In genomic region chr12:29229937-29230336, GRCh38 we compare ENCODE assay signal across 18 cellular contexts.
A peak's percentile ranks its signal among the peaks of the same experiment; 100 is the strongest.
DNase-seq lines count a peak whose midpoint lies in the region; ATAC-seq and TF ChIP-seq lines count a peak whose summit lies in the region.
"Had no signal": no experiment of that assay in that cellular context is flagged by ENCODE, and none has a peak within 500 bp of the region (broad histone marks: within the 10 kb centered on the region; RNA-seq: fewer than 3 reads in every experiment).

No MANE protein-coding gene starts in this region.

- no peak for TF ChIP-seq RAD21 in SK-N-SH (IDR thresholded peaks at IDR 0.05; ENCODE audit: low read length)

- intact Hi-C loops in transverse colon (cut with DNase I; ENCODE audit: low total_unique reads), result no loop called here

- no peak for ATAC-seq in SK-N-SH treated with all-trans-retinoic acid at 6 μM for 48 hours
- ATAC-seq in stimulated activated effector memory CD8-positive, alpha-beta T cell treated with anti-CD3 and anti-CD28 coated beads, Interleukin-12 subunit alpha, Interleukin-12 subunit beta, amount 100 ng/mL, for 72 hours, result peak; percentile 19
- ATAC-seq: CD8-positive, alpha-beta T cell; K562 had no signal

- no peaks in the 10 kb centered on the region for H3K36me3 Mint-ChIP-seq in endodermal cell (ENCODE audit: low read depth)
- no peaks in the 10 kb centered on the region for H3K36me3 Mint-ChIP-seq in stimulated activated effector memory CD8-positive, alpha-beta T cell treated with anti-CD3 and anti-CD28 coated beads, Interleukin-12 subunit alpha, Interleukin-12 subunit beta, amount 100 ng/mL, for 72 hours
- H3K36me3 Mint-ChIP-seq: CD8-positive, alpha-beta T cell had no signal

- no peak for TF ChIP-seq EP300 in SK-N-SH (IDR thresholded peaks at IDR 0.05; ENCODE audit: borderline replicate concordance in 1 of 2, low read depth in 1 of 2, low read length in 1 of 2)
- TF ChIP-seq EP300 in transverse colon (IDR thresholded peaks at IDR 0.05; ENCODE audit: low read depth), result no peak

- no peak overlapping the region for H2AFZ ChIP-seq in SK-N-SH (ENCODE audit: low read depth)

- H3K4me1 ChIP-seq in SK-N-SH (ENCODE audit: control insufficient read depth in 1 of 2, insufficient read depth in 2 of 2, low read depth in 1 of 2, low read length in 1 of 2) (peaks cover 0 to under 1% of the 10 kb centered on the region in 2 experiments; a peak in 3 of 4 replicates), HUES48 (ENCODE audit: control insufficient read depth, insufficient read depth, low read length) (peaks cover 44% of the 10 kb centered on the region), endodermal cell (ENCODE audit: control insufficient read depth, insufficient read depth, low read length) (peaks cover 9% of the 10 kb centered on the region), transverse colon (peaks cover 0 to 12% (median 4%) of the 10 kb centered on the region in 4 donors)

- H3K9me3 ChIP-seq in SK-N-SH (no peaks in the 10 kb centered on the region), HUES48 (ENCODE audit: control insufficient read depth, insufficient read depth, low read length) (no peaks in the 10 kb centered on the region), endodermal cell (ENCODE audit: control insufficient read depth, low read length) (peaks cover 9% of the 10 kb centered on the region), transverse colon (no peaks in the 10 kb centered on the region)

- in situ Hi-C loops in transverse colon (cut with MboI; ENCODE audit: low pct_ligation_motif_present in 1 of 4, low pct_unique_long_range_greater_than_20kb in 1 of 4, low sequenced_read_pairs in 3 of 4), result no loop called here

- H3K4me3 ChIP-seq in SK-N-SH (ENCODE audit: low read depth in 2 of 2, low read length in 1 of 2) (no peak overlapping the region), HUES48 (ENCODE audit: low read depth, low read length) (no peak overlapping the region), endodermal cell (ENCODE audit: low read length) (peak overlapping the region; percentile 33), transverse colon (no peak overlapping the region)
- H3K4me3 ChIP-seq: BLaER1 treated with 17β-estradiol and CSF1 and Interleukin-3, amounts not matched to agents 10 nM and 100 nM; K562 had no signal

- peaks cover 37% of the 10 kb centered on the region for H3K4me1 Mint-ChIP-seq in endodermal cell
- no peaks in the 10 kb centered on the region for H3K4me1 Mint-ChIP-seq in stimulated activated effector memory CD8-positive, alpha-beta T cell treated with anti-CD3 and anti-CD28 coated beads, Interleukin-12 subunit alpha, Interleukin-12 subunit beta, amount 100 ng/mL, for 72 hours
- H3K4me1 Mint-ChIP-seq: B cell had no signal

- no peaks in the 10 kb centered on the region for H3K79me2 ChIP-seq in SK-N-SH (ENCODE audit: insufficient read depth)

- DNase-seq in SK-N-SH, result no peak
- DNase-seq in endodermal cell, result no peak
- no peak for DNase-seq in stimulated activated effector memory CD8-positive, alpha-beta T cell treated with anti-CD3 and anti-CD28 coated beads, Interleukin-12 subunit alpha, Interleukin-12 subunit beta, amount 100 ng/mL, for 72 hours (ENCODE audit: low spot score in 2 of 2)
- no peak for DNase-seq in T-helper 2 cell
- DNase-seq in transverse colon, result no peak
- DNase-seq: CD8-positive, alpha-beta T cell; COR-L47; DMS 273 treated with DMSO at 0.1 percent for 48 hours; DMS79; GDM1; GOT3; HCEC 1CT; IMR-90 had no signal

- H3K9ac ChIP-seq in SK-N-SH, result no peak overlapping the region
- no peak overlapping the region for H3K9ac ChIP-seq in HUES48 (ENCODE audit: low read depth, low read length)
- H3K9ac ChIP-seq in endodermal cell (ENCODE audit: extremely low read depth, low read length, poor library complexity, severe bottlenecking), result no peak overlapping the region
- H3K9ac ChIP-seq: BLaER1 treated with 17β-estradiol and CSF1 and Interleukin-3, amounts not matched to agents 10 nM and 100 nM had no signal

- H3K27me3 ChIP-seq in SK-N-SH (ENCODE audit: insufficient read depth) (no peaks in the 10 kb centered on the region), HUES48 (ENCODE audit: control insufficient read depth, insufficient read depth, low read length) (no peaks in the 10 kb centered on the region), endodermal cell (ENCODE audit: control insufficient read depth, insufficient read depth, low read length, poor library complexity, severe bottlenecking) (no peaks in the 10 kb centered on the region), transverse colon (no peaks in the 10 kb centered on the region)

- H3K4me2 ChIP-seq in SK-N-SH, result no peak overlapping the region
- H3K4me2 ChIP-seq: BLaER1 treated with 17β-estradiol and CSF1 and Interleukin-3, amounts not matched to agents 10 nM and 100 nM had no signal

- no peaks in the 10 kb centered on the region for H3K9me3 Mint-ChIP-seq in endodermal cell
- H3K9me3 Mint-ChIP-seq in stimulated activated effector memory CD8-positive, alpha-beta T cell treated with anti-CD3 and anti-CD28 coated beads, Interleukin-12 subunit alpha, Interleukin-12 subunit beta, amount 100 ng/mL, for 72 hours, result no peaks in the 10 kb centered on the region
- H3K9me3 Mint-ChIP-seq: CD8-positive, alpha-beta T cell had no signal

- no peaks in the 10 kb centered on the region for H3F3A ChIP-seq in SK-N-SH (replicated peaks; ENCODE audit: insufficient read depth)

- no peak overlapping the region for H3K4me3 Mint-ChIP-seq in endodermal cell
- no peak overlapping the region for H3K4me3 Mint-ChIP-seq in stimulated activated effector memory CD8-positive, alpha-beta T cell treated with anti-CD3 and anti-CD28 coated beads, Interleukin-12 subunit alpha, Interleukin-12 subunit beta, amount 100 ng/mL, for 72 hours
- H3K4me3 Mint-ChIP-seq: B cell; CD8-positive, alpha-beta T cell had no signal

- H4K20me1 ChIP-seq in SK-N-SH (ENCODE audit: insufficient read depth), result no peaks in the 10 kb centered on the region
- H4K20me1 ChIP-seq: BLaER1 treated with 17β-estradiol and CSF1 and Interleukin-3, amounts not matched to agents 10 nM and 100 nM had no signal

- no peak overlapping the region for H3K27ac ChIP-seq in SK-N-SH (ENCODE audit: low read depth in 2 of 2, low read length in 1 of 2)
- peak overlapping the region; percentile 90 for H3K27ac ChIP-seq in HUES48 (ENCODE audit: low read depth, low read length)
- H3K27ac ChIP-seq in endodermal cell (ENCODE audit: low read depth, low read length), result no peak overlapping the region
- H3K27ac ChIP-seq in transverse colon, result no peak overlapping the region
- H3K27ac ChIP-seq: BLaER1 treated with 17β-estradiol and CSF1 and Interleukin-3, amounts not matched to agents 10 nM and 100 nM had no signal

- no peaks in the 10 kb centered on the region for H3K27me3 Mint-ChIP-seq in endodermal cell (ENCODE audit: insufficient read depth)
- H3K27me3 Mint-ChIP-seq: B cell had no signal

- TF ChIP-seq CTCF in SK-N-SH (IDR thresholded peaks at IDR 0.05) (no peak), endodermal cell (conservative IDR thresholded peaks at IDR 0.05) (no peak), transverse colon (IDR thresholded peaks at IDR 0.05) (no peak)

- H3K36me3 ChIP-seq in SK-N-SH (replicated peaks in 1 of 2; ENCODE audit: control insufficient read depth in 1 of 2, insufficient read depth in 2 of 2, low read length in 1 of 2) (no peaks in the 10 kb centered on the region), HUES48 (ENCODE audit: control insufficient read depth, insufficient read depth, low read length) (no peaks in the 10 kb centered on the region), endodermal cell (ENCODE audit: control insufficient read depth, insufficient read depth, low read length) (no peaks in the 10 kb centered on the region), transverse colon (no peaks in the 10 kb centered on the region)

- POLR2A ChIA-PET in SK-N-SH (lab: Yijun Ruan, JAX), result no interaction called here

- no peak for TF ChIP-seq POLR2A in transverse colon (IDR thresholded peaks at IDR 0.05)

- no peak overlapping the region for H3K27ac Mint-ChIP-seq in endodermal cell
- H3K27ac Mint-ChIP-seq in stimulated activated effector memory CD8-positive, alpha-beta T cell treated with anti-CD3 and anti-CD28 coated beads, Interleukin-12 subunit alpha, Interleukin-12 subunit beta, amount 100 ng/mL, for 72 hours, result no peak overlapping the region
- H3K27ac Mint-ChIP-seq: B cell; CD8-positive, alpha-beta T cell had no signal

- H3K9me2 ChIP-seq in SK-N-SH, result no peaks in the 10 kb centered on the region

- 75% methylated on average over 3 of the region's 3 CpGs for WGBS in SK-N-SH (ENCODE audit: low lambda C conversion rate)
- 91 to 100% methylated on average over 2 to 3 of the region's 3 CpGs for WGBS in endodermal cell (ENCODE audit: insufficient coverage in 1 of 2, insufficient read length in 1 of 2), 2 experiments
- WGBS in transverse colon (ENCODE audit: low coverage in 1 of 2), 2 donors, result 85 to 100% methylated on average over 2 to 3 of the region's 3 CpGs

- CTCF ChIA-PET in SK-N-SH (lab: Yijun Ruan, JAX), result interaction anchor here (0.8 to 1.1 kb wide), 2 partner anchors 10 to 87 kb away, joined by 4 to 5 read pairs; no protein-coding TSS in a partner anchor

TF ChIP-seq in SK-N-SH treated with all-trans-retinoic acid at 6 μM for 48 hours, 23 proteins besides CTCF, POLR2A, EP300 and RAD21:
- no peak for TF ChIP-seq ZFP3 (CRISPR knock-in tag; IDR thresholded peaks at IDR 0.05)
- peak; percentile 61; the same call in 1 of the 2 replicates for TF ChIP-seq TCF4 (CRISPR knock-in tag; IDR thresholded peaks at IDR 0.05; ENCODE audit: borderline replicate concordance)
TF ChIP-seq in SK-N-SH treated with all-trans-retinoic acid at 6 μM for 48 hours: peak in this region for 1.

TF ChIP-seq in SK-N-SH, 30 proteins besides CTCF, POLR2A, EP300 and RAD21 (continues in another document):
- TF ChIP-seq GABPA (IDR thresholded peaks at IDR 0.05; ENCODE audit: low read depth), result no peak
- TF ChIP-seq MEF2A (IDR thresholded peaks at IDR 0.05; ENCODE audit: borderline replicate concordance, low read depth), result no peak
- no peak for TF ChIP-seq PBX3 (IDR thresholded peaks at IDR 0.05)
- no peak for TF ChIP-seq POLR2AphosphoS5 (IDR thresholded peaks at IDR 0.05; ENCODE audit: low read depth, low read length)
- no peak for TF ChIP-seq CHD2 (IDR thresholded peaks at IDR 0.05; ENCODE audit: low read length, partially characterized antibody)
- TF ChIP-seq FOXJ3 (CRISPR knock-in tag; IDR thresholded peaks at IDR 0.05), result no peak
- TF ChIP-seq RXRA (IDR thresholded peaks at IDR 0.05; ENCODE audit: borderline replicate concordance, low read depth), result no peak
